Comparison of ENCODE assay signal across 21 cellular contexts in the genomic region with DNA sequence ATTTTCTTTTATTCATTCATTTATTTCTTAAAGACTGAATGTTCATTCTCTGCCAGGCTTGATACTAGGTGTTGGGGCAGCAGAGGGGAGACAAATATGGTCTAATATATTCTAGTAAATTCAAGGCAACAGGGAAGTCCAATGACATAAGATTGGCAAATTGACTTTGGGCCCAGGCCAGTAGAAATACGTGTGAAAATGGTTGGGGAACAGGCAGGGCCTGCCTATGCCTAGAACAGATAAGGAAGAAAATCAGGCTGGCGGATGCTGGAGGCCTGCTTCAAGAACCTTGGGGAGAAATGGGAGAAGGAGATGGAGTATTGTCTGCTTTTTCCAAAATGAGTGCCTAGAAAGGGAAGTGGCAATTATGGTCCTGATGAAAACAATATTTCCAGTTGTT.
A peak's percentile ranks its signal among the peaks of the same experiment; 100 is the strongest.
DNase-seq lines count a peak whose midpoint lies in the region; ATAC-seq and TF ChIP-seq lines count a peak whose summit lies in the region.
"Had no signal": no experiment of that assay in that cellular context is flagged by ENCODE, and none has a peak within 500 bp of the region (broad histone marks: within the 10 kb centered on the region; RNA-seq: fewer than 3 reads in every experiment).

No MANE protein-coding gene starts in this region.

- 30 to 67% (median 35%) methylated on average over 2 of the region's 2 CpGs for WGBS in stomach, 5 donors
- WGBS in hepatocyte (ENCODE audit: low lambda C conversion rate, missing lambda C conversion rate) = 77% methylated on average over 2 of the region's 2 CpGs

- peak; percentile 19 for DNase-seq in activated CD8-positive, alpha-beta memory T cell treated with anti-CD3 and anti-CD28 coated beads for 24 hours
- DNase-seq in activated CD8-positive, alpha-beta memory T cell treated with anti-CD3 and anti-CD28 coated beads, Interleukin-2, amount 50 U/mL, for 4 hours = no peak
- DNase-seq in mucosa of gallbladder (ENCODE audit: low spot score) = peak; percentile 8
- peak; percentile 72 for DNase-seq in stomach
- no peak for DNase-seq in hepatocyte (ENCODE audit: low spot score)
- DNase-seq: CD4-positive, alpha-beta T cell; CD8-positive, alpha-beta memory T cell; DMS 273 treated with DMSO at 0.1 percent for 48 hours; DMS79; EL; GDM1; GM23248; H9 had no signal

- H3K4me1 ChIP-seq in stomach (peaks cover 3 to 43% (median 18%) of the 10 kb centered on the region in 4 donors), hepatocyte (ENCODE audit: insufficient read depth) (peaks cover 16% of the 10 kb centered on the region)
- H3K4me1 ChIP-seq: BLaER1 had no signal

- H3K9me2 ChIP-seq in hepatocyte (replicated peaks; ENCODE audit: insufficient read depth) = no peaks in the 10 kb centered on the region

- H3K27ac ChIP-seq in stomach = peak overlapping the region in 4 of 5 donors; percentile 39 to 59 (median 51)
- H3K27ac ChIP-seq in hepatocyte = no peak overlapping the region
- H3K27ac ChIP-seq: 22Rv1, BLaER1, C4-2B, GM23248 had no signal

- ATAC-seq in GM21619 (IDR thresholded peaks at IDR 0.05; ENCODE audit: unreplicated experiment) (no peak), HG03342 (IDR thresholded peaks at IDR 0.05; ENCODE audit: unreplicated experiment) (no peak), GM18873 (IDR thresholded peaks at IDR 0.05; ENCODE audit: low FRiP score, unreplicated experiment) (no peak)
- ATAC-seq: GM12878, HCT116 had no signal

- TF ChIP-seq POLR2A in stomach (IDR thresholded peaks at IDR 0.05) = no peak

- H3K36me3 ChIP-seq in stomach = no peaks in the 10 kb centered on the region
- H3K36me3 ChIP-seq in hepatocyte (replicated peaks; ENCODE audit: insufficient read depth, low read depth) = no peaks in the 10 kb centered on the region
- H3K36me3 ChIP-seq: BLaER1 had no signal

- H3K4me3 ChIP-seq in stomach (no peak overlapping the region), hepatocyte (no peak overlapping the region)
- H3K4me3 ChIP-seq: BLaER1, GM12878, GM23248 had no signal

- H2AFZ ChIP-seq in hepatocyte = no peak overlapping the region
- H2AFZ ChIP-seq: GM23248 had no signal

- H4K20me1 ChIP-seq in hepatocyte (ENCODE audit: insufficient read depth, poor library complexity, severe bottlenecking) = no peaks in the 10 kb centered on the region
- H4K20me1 ChIP-seq: BLaER1 had no signal

- H3K9me3 ChIP-seq in stomach = no peaks in the 10 kb centered on the region
- H3K9me3 ChIP-seq in hepatocyte (ENCODE audit: low read depth) = no peaks in the 10 kb centered on the region

- no peak overlapping the region for H3K4me2 ChIP-seq in hepatocyte
- H3K4me2 ChIP-seq: BLaER1 had no signal

- TF ChIP-seq EP300 in stomach (IDR thresholded peaks at IDR 0.05) = no peak

- H3K79me2 ChIP-seq in hepatocyte = no peaks in the 10 kb centered on the region

- H3K27me3 ChIP-seq in stomach = peaks cover 0 to 21% (median 0%) of the 10 kb centered on the region in 3 donors
- H3K27me3 ChIP-seq in hepatocyte = no peaks in the 10 kb centered on the region

- no peak for TF ChIP-seq CTCF in stomach (IDR thresholded peaks at IDR 0.05)
- no peak for TF ChIP-seq CTCF in hepatocyte (IDR thresholded peaks at IDR 0.05; ENCODE audit: poor library complexity)

- intact Hi-C loops in stomach (cut with DNase I; ENCODE audit: low total_unique reads) = loop anchor here (5.0 kb wide), 1 partner anchor 104 kb away; no protein-coding TSS in a partner anchor

Comparison
In these comparisons a context has a peak if more than half of its experiments do, and no peak if none do; other contexts are left out.
1. DNase-seq: peak in activated CD8-positive, alpha-beta memory T cell treated with anti-CD3 and anti-CD28 coated beads for 24 hours (single experiment), mucosa of gallbladder (single experiment) and stomach (single experiment); none in activated CD8-positive, alpha-beta memory T cell treated with anti-CD3 and anti-CD28 coated beads, Interleukin-2, amount 50 U/mL, for 4 hours (single experiment) and hepatocyte (single experiment).